In the genomic region with DNA sequence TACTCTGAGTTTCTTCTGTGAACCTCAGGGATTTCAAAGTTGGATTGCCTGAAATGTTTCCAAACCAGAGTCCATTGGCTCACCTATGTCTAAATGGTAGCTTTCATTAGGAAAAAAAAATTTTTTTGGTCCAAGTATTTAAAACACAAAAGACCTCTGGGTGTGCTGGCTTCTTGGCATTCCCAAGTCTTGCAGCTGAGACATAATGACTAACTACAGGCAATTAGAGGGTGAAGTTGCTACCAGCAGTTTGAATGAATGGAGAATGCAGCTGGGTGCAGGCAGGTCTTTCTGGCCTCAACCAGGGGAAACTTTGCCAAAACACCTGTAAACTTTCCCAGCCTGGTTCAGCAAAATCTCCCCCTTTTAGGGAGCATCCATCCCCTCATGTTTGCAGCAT, we compare ENCODE assay signal across 22 cellular contexts.
A peak's percentile ranks its signal among the peaks of the same experiment; 100 is the strongest.
DNase-seq lines count a peak whose midpoint lies in the region; ATAC-seq and TF ChIP-seq lines count a peak whose summit lies in the region.
"Had no signal": no experiment of that assay in that cellular context is flagged by ENCODE, and none has a peak within 500 bp of the region (broad histone marks: within the 10 kb centered on the region; RNA-seq: fewer than 3 reads in every experiment).

No MANE protein-coding gene starts in this region.

- H3K27ac Mint-ChIP-seq in type B pancreatic cell = no peak overlapping the region
- H3K27ac Mint-ChIP-seq: B cell, CD14-positive monocyte, GM23338, IgD-negative memory B cell had no signal

- no peak for TF ChIP-seq CTCF in body of pancreas (IDR thresholded peaks at IDR 0.05)
- TF ChIP-seq CTCF in type B pancreatic cell (conservative IDR thresholded peaks at IDR 0.05) = no peak

- no peaks in the 10 kb centered on the region for H3K79me2 ChIP-seq in trophoblast cell (ENCODE audit: control insufficient read depth, insufficient read depth, low read length, poor library complexity)

- H3K27ac ChIP-seq in body of pancreas = peak overlapping the region in 2 of 4 donors; percentile 52 to 78
- H3K27ac ChIP-seq in trophoblast cell (ENCODE audit: low read depth, low read length) = no peak overlapping the region
- H3K27ac ChIP-seq: Peyer's patch had no signal

- H3K27me3 ChIP-seq in body of pancreas (no peaks in the 10 kb centered on the region), trophoblast cell (ENCODE audit: insufficient read depth, low read length) (no peaks in the 10 kb centered on the region)
- H3K27me3 ChIP-seq: Peyer's patch had no signal

- no peaks in the 10 kb centered on the region for H3K79me1 ChIP-seq in trophoblast cell (ENCODE audit: low read length)

- DNase-seq in Caki2 (ENCODE audit: low read depth) = peak; percentile 26
- DNase-seq in body of pancreas = peak; percentile 53 to 78 (median 71)
- peak; percentile 76 for DNase-seq in kidney tubule cell (ENCODE audit: low spot score)
- peak; percentile 80 to 95 for DNase-seq in trophoblast cell
- DNase-seq in type B pancreatic cell (ENCODE audit: extremely low spot score, unreplicated experiment) = no peak
- DNase-seq in NCI-H1048 (lab: John Stamatoyannopoulos, UW) = no peak
- DNase-seq in activated naive CD4-positive, alpha-beta T cell (lab: John Stamatoyannopoulos, UW) = no peak
- DNase-seq: HCEC 1CT, Karpas-422, MV-4-11, NCI-H1694, NCI-H2081, NCI-H2171, NCI-H524, NCI-H82, Peyer's patch had no signal

- intact Hi-C loops in body of pancreas (cut with DNase I) = no loop called here

- ATAC-seq in body of pancreas (peak; percentile 64), GM21367 (IDR thresholded peaks at IDR 0.05; ENCODE audit: unreplicated experiment) (no peak)
- ATAC-seq: GM23338, SK-N-SH treated with all-trans-retinoic acid at 6 μM for 48 hours had no signal

- H3K4me1 Mint-ChIP-seq in type B pancreatic cell (ENCODE audit: unreplicated experiment) = peaks cover 13% of the 10 kb centered on the region
- H3K4me1 Mint-ChIP-seq: B cell, GM23338, IgD-negative memory B cell had no signal

- H3K4me3 ChIP-seq in body of pancreas = no peak overlapping the region
- no peak overlapping the region for H3K4me3 ChIP-seq in trophoblast cell (ENCODE audit: low read depth, low read length)
- H3K4me3 ChIP-seq: GM23338, Peyer's patch had no signal

- H3K4ac ChIP-seq in trophoblast cell (ENCODE audit: low read depth, low read length) = no peak overlapping the region

- no peak overlapping the region for H3K18ac ChIP-seq in trophoblast cell (ENCODE audit: low read length)

- H3K9me3 ChIP-seq in body of pancreas (no peaks in the 10 kb centered on the region), trophoblast cell (ENCODE audit: insufficient read depth, low read depth, low read length) (peaks cover 2% of the 10 kb centered on the region)
- H3K9me3 ChIP-seq: Peyer's patch had no signal

- no peak overlapping the region for H4K12ac ChIP-seq in trophoblast cell (ENCODE audit: low read depth, low read length)

- H3K36me3 Mint-ChIP-seq in type B pancreatic cell = no peaks in the 10 kb centered on the region
- H3K36me3 Mint-ChIP-seq: CD14-positive monocyte, IgD-negative memory B cell had no signal

- in situ Hi-C loops in Caki2 (cut with HindIII; ENCODE audit: low pct_unique_long_range_greater_than_20kb, low sequenced_read_pairs) = no loop called here

- peaks cover 43% of the 10 kb centered on the region for H3K4me1 ChIP-seq in body of pancreas
- H3K4me1 ChIP-seq in trophoblast cell (ENCODE audit: control insufficient read depth in 1 of 2, insufficient read depth in 2 of 2, low read length in 2 of 2) = no peaks in the 10 kb centered on the region
- H3K4me1 ChIP-seq: Peyer's patch had no signal

- H3K14ac ChIP-seq in trophoblast cell (ENCODE audit: low read length) = no peak overlapping the region

- no peak overlapping the region for H3K4me2 ChIP-seq in trophoblast cell (ENCODE audit: low read length)
- H3K4me2 ChIP-seq: GM23338 had no signal

- no peak overlapping the region for H3K23ac ChIP-seq in trophoblast cell (ENCODE audit: low read length)

- peaks cover 4% of the 10 kb centered on the region for H3K9me3 Mint-ChIP-seq in type B pancreatic cell

- TF ChIP-seq POLR2A in body of pancreas (IDR thresholded peaks at IDR 0.05) = no peak

- no peak overlapping the region for H3K9ac ChIP-seq in trophoblast cell (ENCODE audit: low read length)

- H3K27me3 Mint-ChIP-seq in type B pancreatic cell = no peaks in the 10 kb centered on the region

- no peak overlapping the region for H3K4me3 Mint-ChIP-seq in type B pancreatic cell
- H3K4me3 Mint-ChIP-seq: B cell, CD14-positive monocyte, GM23338, IgD-negative memory B cell had no signal

- H2AFZ ChIP-seq in trophoblast cell (ENCODE audit: insufficient read depth, low read length, poor library complexity) = no peak overlapping the region
- H2AFZ ChIP-seq: GM23338 had no signal

- H2BK120ac ChIP-seq in trophoblast cell (ENCODE audit: insufficient read depth, low read length, poor library complexity) = no peak overlapping the region

- no peak overlapping the region for H4K91ac ChIP-seq in trophoblast cell (ENCODE audit: low read depth, low read length)

- no peak overlapping the region for H2AK5ac ChIP-seq in trophoblast cell (ENCODE audit: low read length)

- no peaks in the 10 kb centered on the region for H3K36me3 ChIP-seq in body of pancreas (replicated peaks in 1 of 2; ENCODE audit: insufficient read depth in 1 of 2, low read depth in 2 of 2)
- no peaks in the 10 kb centered on the region for H3K36me3 ChIP-seq in trophoblast cell (ENCODE audit: control insufficient read depth in 1 of 2, insufficient read depth in 2 of 2, low read length in 2 of 2)
- H3K36me3 ChIP-seq: Peyer's patch had no signal

- H2BK12ac ChIP-seq in trophoblast cell (ENCODE audit: low read length) = no peak overlapping the region

- H4K8ac ChIP-seq in trophoblast cell (ENCODE audit: low read depth, low read length) = no peak overlapping the region

- no peak overlapping the region for H2BK5ac ChIP-seq in trophoblast cell (ENCODE audit: low read depth, low read length, poor library complexity)

Comparison
In these comparisons a context has a peak if more than half of its experiments do, and no peak if none do; other contexts are left out.
1. DNase-seq: peak in Caki2 (single experiment), body of pancreas (4 of 4), kidney tubule cell (single experiment) and trophoblast cell (2 of 2); none in type B pancreatic cell (single experiment), NCI-H1048 (single experiment) and activated naive CD4-positive, alpha-beta T cell (0 of 4).